Comparison of ENCODE assay signal across 8 cellular contexts in the genomic region with DNA sequence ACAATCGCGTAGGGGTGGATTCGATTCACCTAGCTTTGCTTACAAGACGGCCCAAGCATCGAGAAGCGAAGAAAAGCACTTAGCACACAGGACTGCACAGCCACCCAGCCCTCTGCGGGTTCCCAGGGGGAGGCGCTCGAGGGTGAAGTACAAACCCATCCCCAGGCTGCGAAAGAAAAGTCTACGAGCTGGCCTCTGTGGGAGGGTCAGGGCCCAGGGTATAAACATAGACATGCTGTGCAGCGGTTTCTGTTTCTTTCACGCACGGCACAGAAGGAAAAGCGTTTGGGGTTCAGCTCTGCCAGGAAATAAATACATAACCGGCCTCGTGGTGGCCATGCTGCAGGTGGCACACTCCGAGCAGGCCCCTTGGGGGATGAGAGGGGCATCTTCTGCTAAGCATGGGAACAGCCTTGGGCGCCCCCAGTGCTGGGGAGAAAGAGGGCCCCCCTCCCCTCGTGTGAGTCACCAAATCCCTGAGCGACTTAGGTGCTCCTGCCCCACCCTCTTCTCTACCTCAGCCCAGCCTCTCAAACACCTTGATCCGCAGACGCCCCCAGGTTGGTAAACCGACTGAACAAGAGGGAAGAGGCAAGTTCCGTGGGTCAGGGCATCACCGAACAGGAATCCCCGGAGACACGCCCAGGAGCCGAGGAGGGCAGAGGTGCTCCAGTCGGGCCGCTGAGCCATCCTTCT.
A peak's percentile ranks its signal among the peaks of the same experiment; 100 is the strongest.
DNase-seq lines count a peak whose midpoint lies in the region; ATAC-seq lines count a peak whose summit lies in the region.

No MANE protein-coding gene starts in this region.

- intact Hi-C loops in cardiac septum (cut with DNase I) = no loop called here

- DNase-seq in GM19238 (ENCODE audit: insufficient read length, low spot score) (peak; percentile 46), islet precursor cell (peak; percentile 60), ureter (ENCODE audit: low spot score) (peak; percentile 42), GDM1 (lab: John Stamatoyannopoulos, UW) (no peak), cardiac septum (ENCODE audit: low spot score) (no peak), COLO668 (lab: John Stamatoyannopoulos, UW; ENCODE audit: unreplicated experiment) (no peak)
- peak; percentile 73 for DNase-seq in activated CD4-positive, alpha-beta T cell treated with anti-CD3 and anti-CD28 coated beads, Interleukin-2, amount 50 U/mL, for 1 hour

- peak; percentile 94 for ATAC-seq in HG03159 (IDR thresholded peaks at IDR 0.05; ENCODE audit: unreplicated experiment)

Comparison
In these comparisons a context has a peak if more than half of its experiments do, and no peak if none do; other contexts are left out.
1. DNase-seq: peak in GM19238 (single experiment), activated CD4-positive, alpha-beta T cell treated with anti-CD3 and anti-CD28 coated beads, Interleukin-2, amount 50 U/mL, for 1 hour (single experiment), islet precursor cell (single experiment) and ureter (single experiment); none in GDM1 (single experiment), cardiac septum (single experiment) and COLO668 (single experiment).